Comparison of ENCODE assay signal across 9 cellular contexts in genomic region chr4:173837517-173837916, GRCh38.
"Had no signal": no experiment of that assay in that cellular context is flagged by ENCODE, and none has a peak within 500 bp of the region (broad histone marks: within the 10 kb centered on the region; RNA-seq: fewer than 3 reads in every experiment).

No MANE protein-coding gene starts in this region.

- H3K4me3 ChIP-seq: GM23248 had no signal

- FAIRE-seq: H1, H54 had no signal

- H3K4me3 Mint-ChIP-seq: H9 had no signal

- H3K4me2 ChIP-seq: KMS-11 had no signal

- H3K27ac ChIP-seq: GM23248, HL-60, KMS-11 had no signal

- H3K27ac Mint-ChIP-seq: H9 had no signal

- H3K9ac ChIP-seq: GM23248, KMS-11 had no signal

- DNase-seq: GM23248, H9, HCEC 1CT, IMR-90, KBM-7 had no signal

- H2AFZ ChIP-seq: GM23248 had no signal
